In genomic region chr19:17843908-17844490, GRCh38 we compare ENCODE assay signal across 27 cellular contexts. TPM values are rescaled to one million over a fixed set of nuclear protein-coding genes. Genes with fewer than 3 reads are reported as not detected.
DNase-seq lines count a peak whose midpoint lies in the region; ATAC-seq and TF ChIP-seq lines count a peak whose summit lies in the region.
"Had no signal": no experiment of that assay in that cellular context is flagged by ENCODE, and none has a peak within 500 bp of the region (broad histone marks: within the 10 kb centered on the region; RNA-seq: fewer than 3 reads in every experiment).

No MANE protein-coding gene starts in this region.

- H3K9me3 ChIP-seq in CD8-positive, alpha-beta T cell (ENCODE audit: low read length) = no peaks in the 10 kb centered on the region
- H3K9me3 ChIP-seq in testis = no peaks in the 10 kb centered on the region
- H3K9me3 ChIP-seq: gastroesophageal sphincter, psoas muscle had no signal

- DNase-seq in activated CD4-positive, alpha-beta T cell treated with anti-CD3 and anti-CD28 coated beads for 36 hours = no peak
- DNase-seq in activated CD4-positive, alpha-beta T cell treated with anti-CD3 and anti-CD28 coated beads for 1 hour = no peak
- no peak for DNase-seq in CD8-positive, alpha-beta T cell
- no peak for DNase-seq in activated T-helper 2 cell treated with anti-CD3 and anti-CD28 coated beads, Interferon-gamma antibody, Interleukin-2, Interleukin-4, amounts not matched to agents 10 μg/mL and 5 μg/mL and 100 μg/mL, durations not matched to agents 14 hours and 24 hours and 36 hours (ENCODE audit: low spot score)
- DNase-seq in natural killer cell = no peak
- no peak for DNase-seq in substantia nigra (lab: John Stamatoyannopoulos, UW)
- DNase-seq in testis = no peak
- DNase-seq: activated CD4-positive, CD25-positive, alpha-beta regulatory T cell treated with anti-CD3 and anti-CD28 coated beads, Interleukin-2, amount 50 U/mL, for 72 hours; C1 segment of cervical spinal cord; central memory CD4-positive, alpha-beta T cell; effector CD4-positive, alpha-beta T cell; GF-D8; GOT3; Karpas-422; NCI-H1105; NCI-H2107; NCI-H526; psoas muscle; SIG-M5; stimulated activated CD4-positive, alpha-beta T cell treated with anti-CD3 and anti-CD28 coated beads, Interleukin-2, amount 100 ng/mL, for 48 hours; T1000 had no signal

- ATAC-seq in activated CD4-positive, alpha-beta T cell treated with anti-CD3 and anti-CD28 coated beads for 36 hours = no peak
- no peak for ATAC-seq in CD8-positive, alpha-beta T cell
- ATAC-seq in natural killer cell (no peak), HG03354 (IDR thresholded peaks at IDR 0.05; ENCODE audit: poor library complexity, severe bottlenecking, unreplicated experiment) (no peak)
- ATAC-seq: esophagus mucosa, gastroesophageal sphincter, psoas muscle had no signal

- intact Hi-C loops in activated CD4-positive, alpha-beta T cell treated with anti-CD3 and anti-CD28 coated beads for 36 hours (cut with DNase I, micrococcal nuclease) = loop anchor here (5.0 kb wide), 2 partner anchors 37 to 372 kb away; partner anchors contain the start of gene SLC27A1 (in 1 of the 2)
- intact Hi-C loops in CD8-positive, alpha-beta T cell (cut with DNase I, micrococcal nuclease) = no loop called here
- intact Hi-C loops in activated T-helper 2 cell treated with anti-CD3 and anti-CD28 coated beads, Interferon-gamma antibody, Interleukin-2, Interleukin-4, amounts not matched to agents 10 μg/mL and 5 μg/mL and 100 μg/mL, durations not matched to agents 14 hours and 24 hours and 36 hours (cut with micrococcal nuclease) = no loop called here
- intact Hi-C loops in natural killer cell (cut with micrococcal nuclease) = no loop called here
- intact Hi-C loops in testis (cut with DNase I; ENCODE audit: low total_unique reads) = no loop called here

- H3K4me1 Mint-ChIP-seq in activated CD4-positive, alpha-beta T cell treated with anti-CD3 and anti-CD28 coated beads for 36 hours = peaks cover 47% of the 10 kb centered on the region
- peaks cover 48% of the 10 kb centered on the region for H3K4me1 Mint-ChIP-seq in CD8-positive, alpha-beta T cell (ENCODE audit: low read depth)
- peaks cover 25% of the 10 kb centered on the region for H3K4me1 Mint-ChIP-seq in activated T-helper 2 cell treated with anti-CD3 and anti-CD28 coated beads, Interferon-gamma antibody, Interleukin-2, Interleukin-4, amounts not matched to agents 10 μg/mL and 5 μg/mL and 100 μg/mL, durations not matched to agents 14 hours and 24 hours and 36 hours (ENCODE audit: low read depth)
- peaks cover 17 to 56% of the 10 kb centered on the region in 2 donors for H3K4me1 Mint-ChIP-seq in natural killer cell

- no peak for TF ChIP-seq CTCF in CD8-positive, alpha-beta T cell (IDR thresholded peaks at IDR 0.05)
- TF ChIP-seq CTCF in natural killer cell (IDR thresholded peaks at IDR 0.05) (no peak), testis (IDR thresholded peaks at IDR 0.05) (no peak)

- WGBS in testis, 2 donors = 65 to 68% methylated on average over 10 to 14 of the region's 14 CpGs

- peak overlapping the region; percentile 8 for H3K4me3 Mint-ChIP-seq in activated CD4-positive, alpha-beta T cell treated with anti-CD3 and anti-CD28 coated beads for 36 hours
- H3K4me3 Mint-ChIP-seq in CD8-positive, alpha-beta T cell = peak overlapping the region; percentile 39
- peak overlapping the region; percentile 52 for H3K4me3 Mint-ChIP-seq in activated T-helper 2 cell treated with anti-CD3 and anti-CD28 coated beads, Interferon-gamma antibody, Interleukin-2, Interleukin-4, amounts not matched to agents 10 μg/mL and 5 μg/mL and 100 μg/mL, durations not matched to agents 14 hours and 24 hours and 36 hours (ENCODE audit: low read depth)
- no peak overlapping the region for H3K4me3 Mint-ChIP-seq in natural killer cell

- no peak overlapping the region for H3K4me3 ChIP-seq in CD8-positive, alpha-beta T cell (ENCODE audit: low read depth, low read length)
- no peak overlapping the region for H3K4me3 ChIP-seq in testis
- H3K4me3 ChIP-seq: gastroesophageal sphincter, psoas muscle, skin epidermis had no signal

- no peaks in the 10 kb centered on the region for H3K9me3 Mint-ChIP-seq in activated CD4-positive, alpha-beta T cell treated with anti-CD3 and anti-CD28 coated beads for 36 hours (ENCODE audit: low read depth)
- H3K9me3 Mint-ChIP-seq in CD8-positive, alpha-beta T cell = no peaks in the 10 kb centered on the region
- H3K9me3 Mint-ChIP-seq in activated T-helper 2 cell treated with anti-CD3 and anti-CD28 coated beads, Interferon-gamma antibody, Interleukin-2, Interleukin-4, amounts not matched to agents 10 μg/mL and 5 μg/mL and 100 μg/mL, durations not matched to agents 14 hours and 24 hours and 36 hours = no peaks in the 10 kb centered on the region
- H3K9me3 Mint-ChIP-seq in natural killer cell = no peaks in the 10 kb centered on the region
- H3K9me3 Mint-ChIP-seq: memory B cell had no signal

- H3K27ac ChIP-seq in CD8-positive, alpha-beta T cell (ENCODE audit: low read depth, low read length) = no peak overlapping the region
- no peak overlapping the region for H3K27ac ChIP-seq in substantia nigra (ENCODE audit: low read depth, low read length, poor library complexity, severe bottlenecking)
- H3K27ac ChIP-seq in testis = no peak overlapping the region
- H3K27ac ChIP-seq: gastroesophageal sphincter, psoas muscle had no signal

- H3K27me3 ChIP-seq in CD8-positive, alpha-beta T cell (ENCODE audit: insufficient read depth, low read length) = no peaks in the 10 kb centered on the region
- H3K27me3 ChIP-seq in testis = no peaks in the 10 kb centered on the region

- no peak for TF ChIP-seq POLR2A in testis (IDR thresholded peaks at IDR 0.05)

- peaks cover 51% of the 10 kb centered on the region for H3K4me1 ChIP-seq in CD8-positive, alpha-beta T cell (ENCODE audit: insufficient read depth, low read length)
- peaks cover 25% of the 10 kb centered on the region for H3K4me1 ChIP-seq in testis
- H3K4me1 ChIP-seq: psoas muscle had no signal

- POLR2A ChIA-PET in activated CD4-positive, alpha-beta T cell treated with anti-CD3 and anti-CD28 coated beads for 36 hours (lab: Charles Lee) = no interaction called here
- POLR2A ChIA-PET in CD8-positive, alpha-beta T cell (lab: Charles Lee) = no interaction called here

- H3K36me3 ChIP-seq in CD8-positive, alpha-beta T cell (ENCODE audit: insufficient read depth, low read length) = peaks cover 48% of the 10 kb centered on the region
- H3K36me3 ChIP-seq in testis (ENCODE audit: low read depth, missing control alignments) = no peaks in the 10 kb centered on the region
- H3K36me3 ChIP-seq: gastroesophageal sphincter had no signal

- H3K27me3 Mint-ChIP-seq in activated CD4-positive, alpha-beta T cell treated with anti-CD3 and anti-CD28 coated beads for 36 hours = no peaks in the 10 kb centered on the region
- H3K27me3 Mint-ChIP-seq in CD8-positive, alpha-beta T cell (ENCODE audit: low read depth) = no peaks in the 10 kb centered on the region
- no peaks in the 10 kb centered on the region for H3K27me3 Mint-ChIP-seq in activated T-helper 2 cell treated with anti-CD3 and anti-CD28 coated beads, Interferon-gamma antibody, Interleukin-2, Interleukin-4, amounts not matched to agents 10 μg/mL and 5 μg/mL and 100 μg/mL, durations not matched to agents 14 hours and 24 hours and 36 hours (ENCODE audit: low read depth)
- H3K27me3 Mint-ChIP-seq in natural killer cell (ENCODE audit: low read depth in 2 of 2) = no peaks in the 10 kb centered on the region
- H3K27me3 Mint-ChIP-seq: memory B cell had no signal

- CTCF ChIA-PET in activated CD4-positive, alpha-beta T cell treated with anti-CD3 and anti-CD28 coated beads for 36 hours (lab: Charles Lee) = interaction anchor here (0.8 kb wide), 1 partner anchor 15 kb away, joined by 3 read pairs; the partner anchor contains the start of gene RPL18A
- CTCF ChIA-PET in CD8-positive, alpha-beta T cell (lab: Charles Lee) = interaction anchor here (0.6 to 3.0 kb wide), 3 partner anchors 11 to 426 kb away, joined by 3 to 9 read pairs (median 9); partner anchors contain the start of gene CCDC124

- H3K36me3 Mint-ChIP-seq in activated CD4-positive, alpha-beta T cell treated with anti-CD3 and anti-CD28 coated beads for 36 hours (ENCODE audit: low read depth) = peaks cover 67% of the 10 kb centered on the region
- H3K36me3 Mint-ChIP-seq in CD8-positive, alpha-beta T cell = peaks cover 55% of the 10 kb centered on the region
- peaks cover 71% of the 10 kb centered on the region for H3K36me3 Mint-ChIP-seq in activated T-helper 2 cell treated with anti-CD3 and anti-CD28 coated beads, Interferon-gamma antibody, Interleukin-2, Interleukin-4, amounts not matched to agents 10 μg/mL and 5 μg/mL and 100 μg/mL, durations not matched to agents 14 hours and 24 hours and 36 hours (ENCODE audit: low read depth)
- H3K36me3 Mint-ChIP-seq in natural killer cell = no peaks in the 10 kb centered on the region

- peak overlapping the region; percentile 20 for H3K27ac Mint-ChIP-seq in activated CD4-positive, alpha-beta T cell treated with anti-CD3 and anti-CD28 coated beads for 36 hours
- peak overlapping the region; percentile 78 for H3K27ac Mint-ChIP-seq in CD8-positive, alpha-beta T cell
- no peak overlapping the region for H3K27ac Mint-ChIP-seq in activated T-helper 2 cell treated with anti-CD3 and anti-CD28 coated beads, Interferon-gamma antibody, Interleukin-2, Interleukin-4, amounts not matched to agents 10 μg/mL and 5 μg/mL and 100 μg/mL, durations not matched to agents 14 hours and 24 hours and 36 hours
- H3K27ac Mint-ChIP-seq in natural killer cell = peak overlapping the region; percentile 31 to 76

RNA-seq across cellular contexts. Expression of gene JAK3, which starts 3.8 kb away (rescaled TPM):
- 100 to 1,000 TPM; 174 to 180 TPM for total RNA-seq in activated CD4-positive, alpha-beta T cell treated with anti-CD3 and anti-CD28 coated beads for 36 hours
- 100 to 1,000 TPM; 113 to 119 TPM for total RNA-seq in CD8-positive, alpha-beta T cell
- 212 and 221 TPM in 2 replicates for total RNA-seq in activated T-helper 2 cell treated with anti-CD3 and anti-CD28 coated beads, Interferon-gamma antibody, Interleukin-2, Interleukin-4, amounts not matched to agents 10 μg/mL and 5 μg/mL and 100 μg/mL, durations not matched to agents 14 hours and 24 hours and 36 hours
- 100 to 1,000 TPM in 1 of 3 donors, 10 to 100 TPM in 2; 72.1 to 105 (median 96.1) TPM for total RNA-seq in natural killer cell
- 10 to 100 TPM in 1 of 2 donors, 1 to 10 TPM in 1; 5.0 to 10.5 TPM for total RNA-seq in testis
- 3.5 TPM for polyA plus RNA-seq in testis (ENCODE audit: insufficient read depth, low read depth, low replicate concordance)

RNA-seq across cellular contexts. Expression of gene RPL18A, which starts 15.7 kb away (rescaled TPM):
- total RNA-seq in activated CD4-positive, alpha-beta T cell treated with anti-CD3 and anti-CD28 coated beads for 36 hours = 1,000 to 10,000 TPM; 3,109 to 3,329 TPM
- total RNA-seq in CD8-positive, alpha-beta T cell = 1,000 to 10,000 TPM; 3,915 to 3,952 TPM
- 2,784 and 2,842 TPM in 2 replicates for total RNA-seq in activated T-helper 2 cell treated with anti-CD3 and anti-CD28 coated beads, Interferon-gamma antibody, Interleukin-2, Interleukin-4, amounts not matched to agents 10 μg/mL and 5 μg/mL and 100 μg/mL, durations not matched to agents 14 hours and 24 hours and 36 hours
- total RNA-seq in natural killer cell = 1,000 to 10,000 TPM; 1,015 to 1,285 (median 1,208) TPM
- 1,000 to 10,000 TPM in 1 of 2 donors, 100 to 1,000 TPM in 1; 551 to 1,098 TPM for total RNA-seq in testis
- polyA plus RNA-seq in testis (ENCODE audit: insufficient read depth, low read depth, low replicate concordance) = 828 TPM

RNA-seq across cellular contexts. Expression of gene INSL3, which starts 22.7 kb away (rescaled TPM):
- 1 to 10 TPM; 6.9 to 9.7 TPM for total RNA-seq in activated CD4-positive, alpha-beta T cell treated with anti-CD3 and anti-CD28 coated beads for 36 hours
- 1 to 10 TPM; 6.1 to 7.6 TPM for total RNA-seq in CD8-positive, alpha-beta T cell
- 6.2 and 6.9 TPM in 2 replicates for total RNA-seq in activated T-helper 2 cell treated with anti-CD3 and anti-CD28 coated beads, Interferon-gamma antibody, Interleukin-2, Interleukin-4, amounts not matched to agents 10 μg/mL and 5 μg/mL and 100 μg/mL, durations not matched to agents 14 hours and 24 hours and 36 hours
- total RNA-seq in natural killer cell = 1 to 10 TPM; 1.5 to 2.9 (median 1.7) TPM
- total RNA-seq in testis = 100 to 1,000 TPM in 1 of 2 donors, 10 to 100 TPM in 1; 39.0 to 183 TPM
- polyA plus RNA-seq in testis (ENCODE audit: insufficient read depth, low read depth, low replicate concordance) = 1,477 TPM
- total RNA-seq: esophagus mucosa, gastroesophageal sphincter, HT1080, psoas muscle had no signal
- polyA plus RNA-seq: psoas muscle had no signal

RNA-seq across cellular contexts. Expression of gene SLC5A5, which starts 27.7 kb away (rescaled TPM):
- total RNA-seq in activated CD4-positive, alpha-beta T cell treated with anti-CD3 and anti-CD28 coated beads for 36 hours = 1 to 10 TPM; 1.0 to 1.3 TPM
- 1 to 10 TPM; 1.2 to 1.3 TPM for total RNA-seq in CD8-positive, alpha-beta T cell
- total RNA-seq in activated T-helper 2 cell treated with anti-CD3 and anti-CD28 coated beads, Interferon-gamma antibody, Interleukin-2, Interleukin-4, amounts not matched to agents 10 μg/mL and 5 μg/mL and 100 μg/mL, durations not matched to agents 14 hours and 24 hours and 36 hours = 0.69 and 0.75 TPM in 2 replicates
- total RNA-seq in natural killer cell = under 1 TPM; 0.25 to 0.43 (median 0.26) TPM
- total RNA-seq in testis = 1 to 10 TPM in 1 of 2 donors, under 1 TPM in 1; 0.79 to 1.4 TPM
- polyA plus RNA-seq in testis (ENCODE audit: insufficient read depth, low read depth, low replicate concordance) = 1.1 TPM
- total RNA-seq: esophagus mucosa, HT1080, psoas muscle had no signal
- polyA plus RNA-seq: psoas muscle had no signal

RNA-seq across cellular contexts. Expression of gene B3GNT3, which starts 49.1 kb away (rescaled TPM):
- total RNA-seq in activated CD4-positive, alpha-beta T cell treated with anti-CD3 and anti-CD28 coated beads for 36 hours = under 1 TPM; 0.75 to 0.95 TPM
- not detected for total RNA-seq in CD8-positive, alpha-beta T cell
- total RNA-seq in activated T-helper 2 cell treated with anti-CD3 and anti-CD28 coated beads, Interferon-gamma antibody, Interleukin-2, Interleukin-4, amounts not matched to agents 10 μg/mL and 5 μg/mL and 100 μg/mL, durations not matched to agents 14 hours and 24 hours and 36 hours = not detected in 2 replicates
- not detected for total RNA-seq in natural killer cell
- under 1 TPM; 0.19 to 0.71 TPM for total RNA-seq in testis
- 0.63 TPM for polyA plus RNA-seq in testis (ENCODE audit: insufficient read depth, low read depth, low replicate concordance)
- total RNA-seq: HT1080 had no signal

Comparison
In these comparisons a context has a peak if more than half of its experiments do, and no peak if none do; other contexts are left out.
1. RNA of gene JAK3, which starts 3.8 kb away (total RNA-seq): 212 to 221 TPM in activated T-helper 2 cell treated with anti-CD3 and anti-CD28 coated beads, Interferon-gamma antibody, Interleukin-2, Interleukin-4, amounts not matched to agents 10 μg/mL and 5 μg/mL and 100 μg/mL, durations not matched to agents 14 hours and 24 hours and 36 hours, 174 to 180 TPM in activated CD4-positive, alpha-beta T cell treated with anti-CD3 and anti-CD28 coated beads for 36 hours, 113 to 119 TPM in CD8-positive, alpha-beta T cell and 72.1 to 105 TPM in natural killer cell; 5.0 to 10.5 TPM in testis; every median in the first group is over 4 times any median in the second.
2. intact Hi-C loops: an anchor here in activated CD4-positive, alpha-beta T cell treated with anti-CD3 and anti-CD28 coated beads for 36 hours (5.0 kb wide); none called in CD8-positive, alpha-beta T cell, activated T-helper 2 cell treated with anti-CD3 and anti-CD28 coated beads, Interferon-gamma antibody, Interleukin-2, Interleukin-4, amounts not matched to agents 10 μg/mL and 5 μg/mL and 100 μg/mL, durations not matched to agents 14 hours and 24 hours and 36 hours, natural killer cell and testis.